In genomic region chr5:81907012-81907411, GRCh38 we compare ENCODE assay signal across 1 cellular context.
TF ChIP-seq lines count a peak whose summit lies in the region.

No MANE protein-coding gene starts in this region.

TF ChIP-seq in K562, 482 proteins besides CTCF, POLR2A, EP300 and RAD21 (continued from another document):
- no peak for TF ChIP-seq ZNF407 (IDR thresholded peaks at IDR 0.05; ENCODE audit: low read depth)
TF ChIP-seq in K562: peak in this region for 5.
